19 cellular contexts compared by ENCODE assay signal in genomic region chr1:111483166-111483565, GRCh38. TPM values are rescaled to one million over a fixed set of nuclear protein-coding genes. Genes with fewer than 3 reads are reported as not detected.
A peak's percentile ranks its signal among the peaks of the same experiment; 100 is the strongest.
DNase-seq lines count a peak whose midpoint lies in the region; TF ChIP-seq lines count a peak whose summit lies in the region.
"Had no signal": no experiment of that assay in that cellular context is flagged by ENCODE, and none has a peak within 500 bp of the region (broad histone marks: within the 10 kb centered on the region; RNA-seq: fewer than 3 reads in every experiment).

No MANE protein-coding gene starts in this region.

- peak overlapping the region; percentile 63 for H3K27ac Mint-ChIP-seq in dendritic cell treated with granulocyte-macrophage colony-stimulating factor and Interleukin-4, amounts not matched to agents 40 ng/mL and 50 ng/mL, for 4 days

- peak; percentile 7 for DNase-seq in AG08396 (ENCODE audit: low spot score)
- DNase-seq in HCEC 1CT, result peak; percentile 39
- DNase-seq in foreskin fibroblast, result peak; percentile 9 to 51
- no peak for DNase-seq in NCI-H146 treated with DMSO at 0.1 percent for 48 hours (lab: John Stamatoyannopoulos, UW; ENCODE audit: unreplicated experiment)
- no peak for DNase-seq in mesendoderm
- no peak for DNase-seq in NOMO-1 (lab: John Stamatoyannopoulos, UW; ENCODE audit: unreplicated experiment in 2 of 2)
- DNase-seq in vagina (ENCODE audit: extremely low spot score in 2 of 2), result no peak
- DNase-seq: DND-41, GF-D8, KBM-7, NCI-H1436 treated with DMSO at 0.1 percent for 48 hours, NCI-H2107, NCI-H2227 treated with DMSO at 0.1 percent for 48 hours, NCI-H524, Peyer's patch had no signal

- intact Hi-C loops in dendritic cell treated with granulocyte-macrophage colony-stimulating factor and Interleukin-4, amounts not matched to agents 40 ng/mL and 50 ng/mL, for 4 days (cut with micrococcal nuclease), result loop anchor here (2.0 kb wide), 1 partner anchor 174 kb away; no protein-coding TSS in a partner anchor
- intact Hi-C loops in vagina (cut with DNase I), result loop anchor here (5.0 kb wide), 1 partner anchor 284 kb away; no protein-coding TSS in a partner anchor

- H3K27me3 Mint-ChIP-seq in dendritic cell treated with granulocyte-macrophage colony-stimulating factor and Interleukin-4, amounts not matched to agents 40 ng/mL and 50 ng/mL, for 4 days, result no peaks in the 10 kb centered on the region

- no peaks in the 10 kb centered on the region for H3K79me1 ChIP-seq in mesendoderm (ENCODE audit: low read length)

- no peak overlapping the region for H3K4me3 Mint-ChIP-seq in dendritic cell treated with granulocyte-macrophage colony-stimulating factor and Interleukin-4, amounts not matched to agents 40 ng/mL and 50 ng/mL, for 4 days

- H3K4me1 ChIP-seq in mesendoderm (ENCODE audit: control insufficient read depth, low read depth, low read length) (no peaks in the 10 kb centered on the region), vagina (no peaks in the 10 kb centered on the region)
- H3K4me1 ChIP-seq: Peyer's patch had no signal

- no peak overlapping the region for H4K8ac ChIP-seq in mesendoderm (ENCODE audit: low read depth, low read length)

- no peak overlapping the region for H2AK5ac ChIP-seq in mesendoderm (ENCODE audit: low read length)

- peaks cover 20% of the 10 kb centered on the region for H3K36me3 Mint-ChIP-seq in dendritic cell treated with granulocyte-macrophage colony-stimulating factor and Interleukin-4, amounts not matched to agents 40 ng/mL and 50 ng/mL, for 4 days (ENCODE audit: low read depth)

- H4K5ac ChIP-seq in mesendoderm (ENCODE audit: low read length), result no peak overlapping the region

- no peaks in the 10 kb centered on the region for H3K9me3 ChIP-seq in vagina
- H3K9me3 ChIP-seq: Peyer's patch had no signal

- TF ChIP-seq CTCF in foreskin fibroblast (IDR thresholded peaks at IDR 0.05; ENCODE audit: low read depth, low read length), result no peak
- TF ChIP-seq CTCF in vagina (IDR thresholded peaks at IDR 0.05), result no peak

- no peak overlapping the region for H3K56ac ChIP-seq in mesendoderm (ENCODE audit: low read length)

- no peak overlapping the region for H3K18ac ChIP-seq in mesendoderm (ENCODE audit: low read length)

- no peak overlapping the region for H3K4ac ChIP-seq in mesendoderm (ENCODE audit: low read depth, low read length)

- H3K23ac ChIP-seq in mesendoderm (ENCODE audit: low read length), result no peak overlapping the region

- no peak overlapping the region for H3K4me2 ChIP-seq in mesendoderm (ENCODE audit: low read length)

- no peak overlapping the region for H3K27ac ChIP-seq in mesendoderm (ENCODE audit: low read depth, low read length)
- no peak overlapping the region for H3K27ac ChIP-seq in vagina
- H3K27ac ChIP-seq: C4-2B, Peyer's patch had no signal

- peaks cover 84% of the 10 kb centered on the region for H3K4me1 Mint-ChIP-seq in dendritic cell treated with granulocyte-macrophage colony-stimulating factor and Interleukin-4, amounts not matched to agents 40 ng/mL and 50 ng/mL, for 4 days (ENCODE audit: low read depth)

- H3K9ac ChIP-seq in mesendoderm (ENCODE audit: low read length), result no peak overlapping the region

- no peaks in the 10 kb centered on the region for H3K9me3 Mint-ChIP-seq in dendritic cell treated with granulocyte-macrophage colony-stimulating factor and Interleukin-4, amounts not matched to agents 40 ng/mL and 50 ng/mL, for 4 days

- no peaks in the 10 kb centered on the region for H3K79me2 ChIP-seq in mesendoderm (ENCODE audit: control insufficient read depth, insufficient read depth, low read length)

- no peak overlapping the region for H2BK120ac ChIP-seq in mesendoderm (ENCODE audit: low read depth, low read length)

- H3K27me3 ChIP-seq in mesendoderm (ENCODE audit: insufficient read depth, low read length, poor library complexity) (no peaks in the 10 kb centered on the region), vagina (no peaks in the 10 kb centered on the region)
- H3K27me3 ChIP-seq: Peyer's patch had no signal

- H3K36me3 ChIP-seq in mesendoderm (ENCODE audit: control insufficient read depth, insufficient read depth, low read length) (no peaks in the 10 kb centered on the region), vagina (no peaks in the 10 kb centered on the region)
- H3K36me3 ChIP-seq: Peyer's patch had no signal

- H3K4me3 ChIP-seq in foreskin fibroblast (ENCODE audit: low read depth in 1 of 2, low read length in 2 of 2) (no peak overlapping the region), mesendoderm (ENCODE audit: low read length) (no peak overlapping the region), vagina (no peak overlapping the region)
- H3K4me3 ChIP-seq: Peyer's patch had no signal

- TF ChIP-seq POLR2A in vagina (IDR thresholded peaks at IDR 0.05), result no peak

- no peak overlapping the region for H2BK5ac ChIP-seq in mesendoderm (ENCODE audit: low read length)

- WGBS in mesendoderm (ENCODE audit: extremely low coverage, insufficient coverage, low lambda C conversion rate), result no CpG with 5 or more reads among the region's 3 CpGs

- no peak overlapping the region for H2BK15ac ChIP-seq in mesendoderm (replicated peaks; ENCODE audit: low read depth)

RNA-seq across cellular contexts. Expression of gene C1orf162, which starts 9.4 kb away (rescaled TPM):
- 0.34 TPM for polyA plus RNA-seq in mesendoderm (2013, experiment 1 of 2)
- polyA plus RNA-seq in mesendoderm (2013, experiment 2 of 2), result 0.20 TPM
- 46.2 TPM for total RNA-seq in vagina
- total RNA-seq: A172 had no signal

RNA-seq across cellular contexts. Expression of gene ADORA3, which starts 20.3 kb away (rescaled TPM):
- not detected for polyA plus RNA-seq in mesendoderm (2013, experiment 1 of 2)
- polyA plus RNA-seq in mesendoderm (2013, experiment 2 of 2), result not detected
- total RNA-seq in vagina, result 5.2 TPM
- total RNA-seq: A172, H1 had no signal

RNA-seq across cellular contexts. Expression of gene TMIGD3, which starts 20.3 kb away (rescaled TPM):
- 0.06 TPM for polyA plus RNA-seq in mesendoderm (2013, experiment 1 of 2)
- polyA plus RNA-seq in mesendoderm (2013, experiment 2 of 2), result not detected
- 2.9 TPM for total RNA-seq in vagina
- total RNA-seq: A172, H1 had no signal
- polyA plus RNA-seq: H1 had no signal

RNA-seq across cellular contexts. Expression of gene ATP5PB, which starts 33.9 kb away (rescaled TPM):
- 325 TPM for polyA plus RNA-seq in mesendoderm (2013, experiment 1 of 2)
- polyA plus RNA-seq in mesendoderm (2013, experiment 2 of 2), result 325 TPM
- total RNA-seq in vagina, result 142 TPM

RNA-seq across cellular contexts. Expression of gene WDR77, which starts 34.1 kb away (rescaled TPM):
- 64.9 TPM for polyA plus RNA-seq in mesendoderm (2013, experiment 1 of 2)
- 63.7 TPM for polyA plus RNA-seq in mesendoderm (2013, experiment 2 of 2)
- 50.8 TPM for total RNA-seq in vagina

Comparison
In these comparisons a context has a peak if more than half of its experiments do, and no peak if none do; other contexts are left out.
1. DNase-seq: peak in AG08396 (single experiment), HCEC 1CT (single experiment) and foreskin fibroblast (2 of 2); none in NCI-H146 treated with DMSO at 0.1 percent for 48 hours (single experiment), mesendoderm (single experiment), NOMO-1 (0 of 2) and vagina (0 of 2).